ENCODE assay signal across 8 cellular contexts in the genomic region with DNA sequence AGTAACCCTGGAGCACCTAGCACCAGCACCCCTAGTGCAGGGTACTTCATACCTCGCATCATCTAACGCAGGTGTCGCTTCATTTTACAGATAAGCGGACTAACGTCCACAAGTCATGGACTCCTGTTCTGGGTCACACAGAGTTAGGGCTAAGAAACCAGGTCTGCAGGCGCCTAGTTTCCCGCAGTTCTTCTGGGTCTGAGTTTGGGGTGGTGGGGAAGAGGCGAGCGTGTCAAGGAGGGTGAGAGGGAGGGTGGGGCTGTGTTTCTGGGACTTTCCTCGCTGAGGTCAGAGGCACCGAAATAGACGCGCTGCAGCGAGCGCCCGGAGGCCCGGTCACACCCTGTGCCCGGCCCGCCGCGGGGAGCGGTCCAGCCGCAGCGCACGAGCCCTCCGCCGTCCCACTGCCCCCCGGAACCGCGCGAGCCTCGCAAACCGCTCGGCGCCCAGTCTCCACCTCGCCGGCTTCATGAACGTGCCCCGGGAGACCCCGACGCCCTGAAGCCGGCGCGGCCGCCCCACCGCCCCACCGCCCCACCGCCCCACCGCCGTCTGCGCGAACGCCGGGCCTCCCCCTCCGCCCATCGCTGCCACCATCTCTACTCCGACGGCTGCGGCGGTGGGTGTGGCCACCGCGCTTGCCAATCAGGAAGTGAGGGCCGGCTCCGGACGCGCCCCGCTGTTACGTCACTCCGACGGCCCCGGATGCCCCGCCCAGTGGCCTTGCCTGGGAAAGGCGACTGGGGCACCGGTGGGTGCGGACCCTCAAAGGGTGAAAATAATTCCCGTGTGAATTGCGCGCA. TPM values are rescaled to one million over a fixed set of nuclear protein-coding genes. Genes with fewer than 3 reads are reported as not detected.
DNase-seq lines count a peak whose midpoint lies in the region; ATAC-seq and TF ChIP-seq lines count a peak whose summit lies in the region.

No MANE protein-coding gene starts in this region.

- no peaks in the 10 kb centered on the region for H3K9me2 ChIP-seq in neural cell (ENCODE audit: insufficient read depth, low read length)

- 0 out of 2 replicates have a peak, but pooled peaks have one; percentile 31 for TF ChIP-seq POLR2A in Raji (IDR thresholded peaks at IDR 0.05; ENCODE audit: insufficient read depth, low read depth, low read length)

- no peak for TF ChIP-seq EP300 in neural cell (conservative IDR thresholded peaks at IDR 0.05; ENCODE audit: poor library complexity, severe bottlenecking)

- no peaks in the 10 kb centered on the region for H4K20me1 ChIP-seq in neural cell (ENCODE audit: insufficient read depth)

- H3K27ac Mint-ChIP-seq in stimulated activated naive CD8-positive, alpha-beta T cell treated with anti-CD3 and anti-CD28 coated beads, Interleukin-15, amount 100 ng/mL, for 72 hours: peak overlapping the region; percentile 95 to 98

- H3K9me3 Mint-ChIP-seq in stimulated activated naive CD8-positive, alpha-beta T cell treated with anti-CD3 and anti-CD28 coated beads, Interleukin-15, amount 100 ng/mL, for 72 hours: no peaks in the 10 kb centered on the region

- peak; percentile 55 for ATAC-seq in GM21529 (IDR thresholded peaks at IDR 0.05; ENCODE audit: unreplicated experiment)
- ATAC-seq in stimulated activated naive CD8-positive, alpha-beta T cell treated with anti-CD3 and anti-CD28 coated beads, Interleukin-15, amount 100 ng/mL, for 72 hours: peak; percentile 79

- H3K4me3 ChIP-seq in fibroblast of villous mesenchyme (ENCODE audit: low read depth, low read length): peak overlapping the region; percentile 52
- H3K4me3 ChIP-seq in neural cell (ENCODE audit: low read length): peak overlapping the region; percentile 48

- no peaks in the 10 kb centered on the region for H3K36me3 ChIP-seq in neural cell (ENCODE audit: insufficient read depth, low read length)

- no peak for TF ChIP-seq RAD21 in neural cell (conservative IDR thresholded peaks at IDR 0.05)

- DNase-seq in DMS53 (lab: John Stamatoyannopoulos, UW) (peak; percentile 95), KBM-7 (peak; percentile 86), activated gamma-delta T cell (lab: John Stamatoyannopoulos, UW) (peak; percentile 84), fibroblast of villous mesenchyme (ENCODE audit: low read depth) (peak; percentile 83)
- DNase-seq in stimulated activated naive CD8-positive, alpha-beta T cell treated with anti-CD3 and anti-CD28 coated beads, Interleukin-15, amount 100 ng/mL, for 72 hours: peak; percentile 81 to 87

- H3K4me3 Mint-ChIP-seq in stimulated activated naive CD8-positive, alpha-beta T cell treated with anti-CD3 and anti-CD28 coated beads, Interleukin-15, amount 100 ng/mL, for 72 hours: peak overlapping the region; percentile 87 to 95

- in situ Hi-C loops in KBM-7 (cut with MboI; ENCODE audit: low pct_unique_long_range_greater_than_20kb, low sequenced_read_pairs): no loop called here

- no peak overlapping the region for H3K9ac ChIP-seq in neural cell (ENCODE audit: low read length)

- peaks cover 17% of the 10 kb centered on the region for H3K27me3 ChIP-seq in neural cell (ENCODE audit: insufficient read depth, low read depth, low read length)

- no peaks in the 10 kb centered on the region for H3K9me3 ChIP-seq in neural cell (ENCODE audit: low read length)

- H3K4me1 Mint-ChIP-seq in stimulated activated naive CD8-positive, alpha-beta T cell treated with anti-CD3 and anti-CD28 coated beads, Interleukin-15, amount 100 ng/mL, for 72 hours: peaks cover 68% of the 10 kb centered on the region

- no peaks in the 10 kb centered on the region for H3K79me2 ChIP-seq in neural cell (replicated peaks; ENCODE audit: insufficient read depth, low read length)

- no peak overlapping the region for H3K27ac ChIP-seq in neural cell (ENCODE audit: low read length)

- no peaks in the 10 kb centered on the region for H3K27me3 Mint-ChIP-seq in stimulated activated naive CD8-positive, alpha-beta T cell treated with anti-CD3 and anti-CD28 coated beads, Interleukin-15, amount 100 ng/mL, for 72 hours

- H2AFZ ChIP-seq in neural cell (ENCODE audit: low read depth, low read length): no peak overlapping the region

- H3F3A ChIP-seq in neural cell (ENCODE audit: insufficient read depth, low read length, poor library complexity, severe bottlenecking): no peaks in the 10 kb centered on the region

- TF ChIP-seq CTCF in fibroblast of villous mesenchyme (IDR thresholded peaks at IDR 0.05; ENCODE audit: insufficient read depth, low read depth, low read length) (no peak), neural cell (IDR thresholded peaks at IDR 0.05; ENCODE audit: poor library complexity, severe bottlenecking) (no peak)

- H3K4me2 ChIP-seq in neural cell (ENCODE audit: low read length): no peak overlapping the region

TF ChIP-seq in neural cell, 6 proteins besides CTCF, POLR2A, EP300 and RAD21:
- TF ChIP-seq, protein P1, sequence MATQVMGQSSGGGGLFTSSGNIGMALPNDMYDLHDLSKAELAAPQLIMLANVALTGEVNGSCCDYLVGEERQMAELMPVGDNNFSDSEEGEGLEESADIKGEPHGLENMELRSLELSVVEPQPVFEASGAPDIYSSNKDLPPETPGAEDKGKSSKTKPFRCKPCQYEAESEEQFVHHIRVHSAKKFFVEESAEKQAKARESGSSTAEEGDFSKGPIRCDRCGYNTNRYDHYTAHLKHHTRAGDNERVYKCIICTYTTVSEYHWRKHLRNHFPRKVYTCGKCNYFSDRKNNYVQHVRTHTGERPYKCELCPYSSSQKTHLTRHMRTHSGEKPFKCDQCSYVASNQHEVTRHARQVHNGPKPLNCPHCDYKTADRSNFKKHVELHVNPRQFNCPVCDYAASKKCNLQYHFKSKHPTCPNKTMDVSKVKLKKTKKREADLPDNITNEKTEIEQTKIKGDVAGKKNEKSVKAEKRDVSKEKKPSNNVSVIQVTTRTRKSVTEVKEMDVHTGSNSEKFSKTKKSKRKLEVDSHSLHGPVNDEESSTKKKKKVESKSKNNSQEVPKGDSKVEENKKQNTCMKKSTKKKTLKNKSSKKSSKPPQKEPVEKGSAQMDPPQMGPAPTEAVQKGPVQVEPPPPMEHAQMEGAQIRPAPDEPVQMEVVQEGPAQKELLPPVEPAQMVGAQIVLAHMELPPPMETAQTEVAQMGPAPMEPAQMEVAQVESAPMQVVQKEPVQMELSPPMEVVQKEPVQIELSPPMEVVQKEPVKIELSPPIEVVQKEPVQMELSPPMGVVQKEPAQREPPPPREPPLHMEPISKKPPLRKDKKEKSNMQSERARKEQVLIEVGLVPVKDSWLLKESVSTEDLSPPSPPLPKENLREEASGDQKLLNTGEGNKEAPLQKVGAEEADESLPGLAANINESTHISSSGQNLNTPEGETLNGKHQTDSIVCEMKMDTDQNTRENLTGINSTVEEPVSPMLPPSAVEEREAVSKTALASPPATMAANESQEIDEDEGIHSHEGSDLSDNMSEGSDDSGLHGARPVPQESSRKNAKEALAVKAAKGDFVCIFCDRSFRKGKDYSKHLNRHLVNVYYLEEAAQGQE (IDR thresholded peaks at IDR 0.05; ENCODE audit: borderline replicate concordance): no peak
- TF ChIP-seq POLR2AphosphoS5 (IDR thresholded peaks at IDR 0.05): no peak

RNA-seq across cellular contexts. Expression of a gene that starts 12.3 kb away (rescaled TPM):
- total RNA-seq in fibroblast of villous mesenchyme: 39.3 and 56.1 TPM in 2 replicates
- 0.35 and 1.8 TPM in 2 replicates for polyA plus RNA-seq in neural cell
- not detected in 2 replicates for polyA minus RNA-seq in neural cell

RNA-seq across cellular contexts. Expression of a gene that starts 24.7 kb away (rescaled TPM):
- total RNA-seq in fibroblast of villous mesenchyme: not detected in 2 replicates
- not detected in 2 replicates for polyA plus RNA-seq in neural cell
- polyA minus RNA-seq in neural cell: not detected in 2 replicates

RNA-seq across cellular contexts. Expression of a gene that starts 55.8 kb away (rescaled TPM):
- 17.1 and 22.5 TPM in 2 replicates for total RNA-seq in fibroblast of villous mesenchyme
- 5.3 and 18.4 TPM in 2 replicates for polyA plus RNA-seq in neural cell
- polyA minus RNA-seq in neural cell: 28.0 and 30.7 TPM in 2 replicates
